In genomic region chr7:122269241-122269640, GRCh38 we compare ENCODE assay signal across 2 cellular contexts.
TF ChIP-seq lines count a peak whose summit lies in the region.

No MANE protein-coding gene starts in this region.

TF ChIP-seq in GM23338, 12 proteins besides CTCF, POLR2A, EP300 and RAD21:
- TF ChIP-seq CREB1 (CRISPR knock-in tag; IDR thresholded peaks at IDR 0.05; ENCODE audit: low read depth) (no peak), EZH2 (IDR thresholded peaks at IDR 0.05; ENCODE audit: low read depth, unreplicated experiment) (no peak), ZNF462 (CRISPR knock-in tag; IDR thresholded peaks at IDR 0.05) (no peak), ZNF114 (CRISPR knock-in tag; IDR thresholded peaks at IDR 0.05) (no peak), JUNB (IDR thresholded peaks at IDR 0.05; ENCODE audit: unreplicated experiment) (no peak)
- TF ChIP-seq, protein P1, sequence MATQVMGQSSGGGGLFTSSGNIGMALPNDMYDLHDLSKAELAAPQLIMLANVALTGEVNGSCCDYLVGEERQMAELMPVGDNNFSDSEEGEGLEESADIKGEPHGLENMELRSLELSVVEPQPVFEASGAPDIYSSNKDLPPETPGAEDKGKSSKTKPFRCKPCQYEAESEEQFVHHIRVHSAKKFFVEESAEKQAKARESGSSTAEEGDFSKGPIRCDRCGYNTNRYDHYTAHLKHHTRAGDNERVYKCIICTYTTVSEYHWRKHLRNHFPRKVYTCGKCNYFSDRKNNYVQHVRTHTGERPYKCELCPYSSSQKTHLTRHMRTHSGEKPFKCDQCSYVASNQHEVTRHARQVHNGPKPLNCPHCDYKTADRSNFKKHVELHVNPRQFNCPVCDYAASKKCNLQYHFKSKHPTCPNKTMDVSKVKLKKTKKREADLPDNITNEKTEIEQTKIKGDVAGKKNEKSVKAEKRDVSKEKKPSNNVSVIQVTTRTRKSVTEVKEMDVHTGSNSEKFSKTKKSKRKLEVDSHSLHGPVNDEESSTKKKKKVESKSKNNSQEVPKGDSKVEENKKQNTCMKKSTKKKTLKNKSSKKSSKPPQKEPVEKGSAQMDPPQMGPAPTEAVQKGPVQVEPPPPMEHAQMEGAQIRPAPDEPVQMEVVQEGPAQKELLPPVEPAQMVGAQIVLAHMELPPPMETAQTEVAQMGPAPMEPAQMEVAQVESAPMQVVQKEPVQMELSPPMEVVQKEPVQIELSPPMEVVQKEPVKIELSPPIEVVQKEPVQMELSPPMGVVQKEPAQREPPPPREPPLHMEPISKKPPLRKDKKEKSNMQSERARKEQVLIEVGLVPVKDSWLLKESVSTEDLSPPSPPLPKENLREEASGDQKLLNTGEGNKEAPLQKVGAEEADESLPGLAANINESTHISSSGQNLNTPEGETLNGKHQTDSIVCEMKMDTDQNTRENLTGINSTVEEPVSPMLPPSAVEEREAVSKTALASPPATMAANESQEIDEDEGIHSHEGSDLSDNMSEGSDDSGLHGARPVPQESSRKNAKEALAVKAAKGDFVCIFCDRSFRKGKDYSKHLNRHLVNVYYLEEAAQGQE (IDR thresholded peaks at IDR 0.05; ENCODE audit: unreplicated experiment), result no peak

TF ChIP-seq in H1, 55 proteins besides CTCF, POLR2A, EP300 and RAD21:
- TF ChIP-seq NANOG (IDR thresholded peaks at IDR 0.05; ENCODE audit: insufficient read depth, low read depth, low read length, poor library complexity, severe bottlenecking) (no peak), KDM1A (IDR thresholded peaks at IDR 0.05; ENCODE audit: borderline replicate concordance, low read length) (no peak), SUZ12 (IDR thresholded peaks at IDR 0.05; ENCODE audit: low read length) (no peak), SIX5 (IDR thresholded peaks at IDR 0.05; ENCODE audit: low read depth, low read length) (no peak), BRCA1 (IDR thresholded peaks at IDR 0.05; ENCODE audit: low read depth, low read length) (no peak), CHD1 (IDR thresholded peaks at IDR 0.05; ENCODE audit: low read depth, low read length) (no peak), HDAC6 (IDR thresholded peaks at IDR 0.05; ENCODE audit: low read depth, low read length) (no peak), GTF2F1 (IDR thresholded peaks at IDR 0.05; ENCODE audit: borderline replicate concordance, low read depth, low read length) (no peak), EGR1 (IDR thresholded peaks at IDR 0.05; ENCODE audit: borderline replicate concordance, low read depth, low read length) (no peak), CREB1 (IDR thresholded peaks at IDR 0.05) (no peak), CEBPB (IDR thresholded peaks at IDR 0.05; ENCODE audit: low read depth, low read length) (no peak), RXRA (IDR thresholded peaks at IDR 0.05; ENCODE audit: insufficient read depth, low read depth, low read length) (no peak), BCL11A (IDR thresholded peaks at IDR 0.05; ENCODE audit: low read depth in 2 of 2, low read length in 2 of 2) (no peak), SIN3A (conservative IDR thresholded peaks at IDR 0.05 in 1 of 2, IDR thresholded peaks at IDR 0.05 in 1 of 2; ENCODE audit: low read depth in 1 of 2, low read length in 2 of 2) (no peak), KDM5A (IDR thresholded peaks at IDR 0.05; ENCODE audit: low read length) (no peak), FOSL1 (IDR thresholded peaks at IDR 0.05; ENCODE audit: insufficient read depth, low read depth, low read length) (no peak), GABPA (IDR thresholded peaks at IDR 0.05; ENCODE audit: borderline replicate concordance, insufficient read depth, low read length) (no peak), BACH1 (IDR thresholded peaks at IDR 0.05; ENCODE audit: low read length) (no peak), TEAD4 (IDR thresholded peaks at IDR 0.05; ENCODE audit: low read depth, low read length) (no peak), POU5F1 (IDR thresholded peaks at IDR 0.05; ENCODE audit: low read depth, low read length) (no peak)
